Comparison of ENCODE assay signal across 15 cellular contexts in the genomic region with DNA sequence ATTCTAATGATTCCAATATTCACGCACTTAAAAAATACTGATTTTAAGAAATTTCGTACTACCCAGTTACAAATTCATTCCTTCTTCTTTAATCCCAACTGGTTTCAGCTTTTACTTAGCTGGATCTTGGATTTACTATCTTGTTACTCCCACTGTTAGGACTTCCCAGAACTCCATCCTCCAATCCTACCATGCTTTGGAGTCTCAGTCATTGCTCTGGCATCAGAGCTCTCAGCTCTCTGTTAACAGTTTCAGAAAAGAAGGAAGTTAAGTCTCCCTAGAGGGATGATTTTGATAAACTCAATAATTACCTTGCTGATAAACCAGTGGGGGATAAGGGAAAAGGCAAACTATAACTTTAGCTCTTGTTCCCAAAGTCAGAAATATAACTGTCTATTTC.
"Had no signal": no experiment of that assay in that cellular context is flagged by ENCODE, and none has a peak within 500 bp of the region (broad histone marks: within the 10 kb centered on the region; RNA-seq: fewer than 3 reads in every experiment).

No MANE protein-coding gene starts in this region.

- DNase-seq: activated CD8-positive, alpha-beta memory T cell treated with anti-CD3 and anti-CD28 coated beads, Interleukin-2, amount 50 U/mL, for 4 hours; activated CD8-positive, alpha-beta T cell treated with anti-CD3 and anti-CD28 coated beads, Interleukin-2, amount 10 ng/mL, durations not matched to agents 7 days and 5 days; activated gamma-delta T cell treated with Interleukin-2 at 50 U/mL for 16 hours; activated naive CD8-positive, alpha-beta T cell treated with anti-CD3 and anti-CD28 coated beads, Interleukin-2, amount 10 ng/mL, durations not matched to agents 7 days and 5 days; aorta; cerebellar nuclear complex; effector CD8-positive, alpha-beta T cell; hypothalamus; mesenchymal stem cell; natural killer cell; right cardiac atrium; T-cell had no signal

- H3K4me2 ChIP-seq: smooth muscle cell had no signal

- H3K27ac ChIP-seq: neutrophil, suprapubic skin had no signal

- H3K36me3 ChIP-seq: neutrophil had no signal

- H3K4me3 ChIP-seq: smooth muscle cell, suprapubic skin had no signal

- ATAC-seq: activated CD8-positive, alpha-beta T cell treated with anti-CD3 and anti-CD28 coated beads, Interleukin-2, amount 10 ng/mL, durations not matched to agents 7 days and 5 days; natural killer cell; right cardiac atrium; T-cell had no signal

- H3K27me3 ChIP-seq: neutrophil, suprapubic skin had no signal

- H3K9me3 ChIP-seq: neutrophil, suprapubic skin had no signal
